ENCODE assay signal across 8 cellular contexts in the genomic region with DNA sequence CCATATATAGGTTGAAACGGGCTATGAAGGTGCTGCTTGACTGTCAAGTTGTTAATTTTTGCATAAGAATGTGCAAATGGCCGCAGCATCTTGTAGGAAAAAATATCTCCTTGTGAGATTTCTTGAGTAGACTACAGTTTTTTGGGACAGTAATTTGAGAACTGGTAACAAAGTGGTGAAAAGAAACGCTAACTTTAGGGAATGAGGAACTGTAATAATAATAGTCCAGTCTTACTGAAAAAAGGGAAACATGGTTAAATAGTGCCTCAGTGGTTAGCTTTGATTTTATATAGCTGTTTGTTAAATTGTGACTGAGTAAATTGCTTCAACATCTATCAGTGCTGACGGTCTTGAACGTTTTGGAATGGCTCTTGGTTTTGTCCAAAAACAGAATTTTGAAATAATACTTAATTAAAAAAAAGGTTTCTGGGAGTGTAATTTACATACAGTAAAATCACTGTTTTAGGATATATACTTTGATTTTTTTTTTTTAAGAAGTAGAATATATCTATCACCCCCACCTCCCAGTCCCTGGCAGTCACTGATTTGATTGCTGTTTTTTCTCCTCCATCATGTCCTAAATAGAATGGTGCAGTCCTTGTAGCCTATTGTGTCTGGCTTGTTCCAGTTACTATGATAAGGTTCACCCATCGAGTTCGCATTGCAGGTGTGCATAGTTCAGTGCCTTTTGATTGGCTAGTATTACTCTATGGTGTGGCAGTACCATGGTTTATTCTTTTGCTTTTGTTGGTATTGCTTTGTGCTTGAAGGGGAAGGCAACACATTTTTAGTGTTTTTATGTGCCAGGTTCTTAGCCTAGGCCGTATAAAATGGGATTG.
A peak's percentile ranks its signal among the peaks of the same experiment; 100 is the strongest.
DNase-seq lines count a peak whose midpoint lies in the region; ATAC-seq and TF ChIP-seq lines count a peak whose summit lies in the region.

No MANE protein-coding gene starts in this region.

- DNase-seq in AG10803 (ENCODE audit: low read depth) (no peak), LNCaP clone FGC (ENCODE audit: low read depth) (no peak), cardiac fibroblast (ENCODE audit: low read depth in 2 of 2) (no peak), NCI-H82 (lab: John Stamatoyannopoulos, UW) (no peak), GM19240 (ENCODE audit: insufficient read length, low spot score) (no peak)

- H3K27ac ChIP-seq in muscle layer of colon (ENCODE audit: low read depth, low read length) = no peak overlapping the region

- H3K27me3 ChIP-seq in muscle layer of colon (ENCODE audit: control insufficient read depth in 1 of 2, insufficient read depth in 2 of 2, low read length in 2 of 2) = no peaks in the 10 kb centered on the region

- H3K9me3 ChIP-seq in muscle layer of colon (ENCODE audit: low read length) = no peaks in the 10 kb centered on the region

- H3K4me3 ChIP-seq in AG10803 (ENCODE audit: low read length) (peak overlapping the region; percentile 94), LNCaP clone FGC (ENCODE audit: low read depth, low read length) (peak overlapping the region; percentile 66), cardiac fibroblast (replicated peaks in 1 of 2; ENCODE audit: low read depth in 2 of 2, low read length in 2 of 2) (peak overlapping the region; percentile 78 to 82), muscle layer of colon (ENCODE audit: low read depth in 1 of 2, low read length in 2 of 2) (peak overlapping the region in 1 of 2 donors; percentile 96)

- no peak for TF ChIP-seq CTCF in AG10803 (conservative IDR thresholded peaks at IDR 0.05; ENCODE audit: low read length)
- no peak for TF ChIP-seq CTCF in LNCaP clone FGC (IDR thresholded peaks at IDR 0.05; ENCODE audit: control insufficient read depth, extremely low read depth, insufficient read depth)
- TF ChIP-seq CTCF in cardiac fibroblast (IDR thresholded peaks at IDR 0.05; ENCODE audit: low read depth, low read length) = no peak

- H3K36me3 ChIP-seq in muscle layer of colon (ENCODE audit: insufficient read depth, low read length) = no peaks in the 10 kb centered on the region

- ATAC-seq in GM21786 (IDR thresholded peaks at IDR 0.05; ENCODE audit: unreplicated experiment) (no peak), HG02973 (IDR thresholded peaks at IDR 0.05; ENCODE audit: unreplicated experiment) (no peak)

- H3K9ac ChIP-seq in muscle layer of colon (ENCODE audit: low read length) = peak overlapping the region; percentile 80

- peaks cover 50% of the 10 kb centered on the region for H3K4me1 ChIP-seq in muscle layer of colon (ENCODE audit: insufficient read depth, low read length)
